In the genomic region with DNA sequence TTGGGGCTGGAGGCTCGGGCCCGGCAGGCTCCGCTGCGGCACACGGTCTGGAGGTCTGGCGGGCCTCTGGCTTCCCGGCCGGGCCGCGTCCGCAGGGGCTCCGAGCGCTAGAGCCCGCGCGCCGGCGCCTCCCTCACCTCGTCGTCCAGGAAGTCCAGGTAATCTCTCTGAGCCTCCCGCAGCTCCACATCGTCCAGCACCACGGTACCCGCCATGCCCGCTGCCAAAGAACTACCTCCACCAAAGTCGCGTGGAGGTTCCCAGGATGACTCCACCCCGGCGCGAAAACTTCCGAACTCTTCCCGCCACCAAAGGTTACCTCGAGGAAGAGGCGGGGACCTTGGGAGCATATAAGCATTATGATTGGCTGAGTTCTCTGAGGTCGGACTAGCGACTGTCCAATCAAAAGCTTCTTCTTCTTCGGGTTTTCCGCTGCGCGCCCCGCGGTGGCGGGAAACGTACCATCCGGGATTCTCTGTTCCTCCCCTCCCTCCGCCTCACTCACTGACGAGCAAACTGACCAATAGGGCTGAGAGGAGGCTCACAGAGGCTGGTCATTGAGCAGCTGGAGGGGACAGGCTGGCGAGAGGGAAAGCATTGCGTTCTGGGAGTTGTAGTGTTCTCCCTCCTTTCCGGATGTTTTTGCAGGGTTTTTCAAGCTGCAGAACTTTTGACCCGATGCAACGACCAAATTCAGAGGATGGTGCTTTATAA, we compare ENCODE assay signal across 1 cellular context.
A peak's percentile ranks its signal among the peaks of the same experiment; 100 is the strongest.
TF ChIP-seq lines count a peak whose summit lies in the region.

Gene MCM3 (minus strand): TSS at position 283 of the 714 bp plus-strand sequence. CDS start 68 bp downstream, at position 215.

TF ChIP-seq in K562, 482 proteins besides CTCF, POLR2A, EP300 and RAD21 (continued from another document and continues in another):
- TF ChIP-seq THRA (IDR thresholded peaks at IDR 0.05) (no peak), KDM2B (CRISPR knock-in tag; IDR thresholded peaks at IDR 0.05) (no peak), KDM1A (IDR thresholded peaks at IDR 0.05) (no peak), TEAD4 (IDR thresholded peaks at IDR 0.05; ENCODE audit: low read length) (no peak; the same call in 1 of the 2 replicates), TEAD4 (CRISPR knock-in tag; IDR thresholded peaks at IDR 0.05; ENCODE audit: borderline replicate concordance) (no peak), ZBTB34 (CRISPR knock-in tag; IDR thresholded peaks at IDR 0.05) (no peak), E2F4 (CRISPR knock-in tag; IDR thresholded peaks at IDR 0.05; ENCODE audit: low read depth) (peak; percentile 95), BMI1 (IDR thresholded peaks at IDR 0.05; ENCODE audit: low read length) (no peak), ZNF77 (CRISPR knock-in tag; IDR thresholded peaks at IDR 0.05) (no peak), GATA2 (CRISPR knock-in tag; IDR thresholded peaks at IDR 0.05) (no peak), ZBTB7A (IDR thresholded peaks at IDR 0.05; ENCODE audit: borderline replicate concordance, control insufficient read depth, low read depth, low read length) (no peak), GABPB2 (CRISPR knock-in tag; conservative IDR thresholded peaks at IDR 0.05) (no peak), HDAC1 (IDR thresholded peaks at IDR 0.05) (peak in 1 of 2 experiments; percentile 92; a peak in 2 of 4 replicates), SREBF1 (IDR thresholded peaks at IDR 0.05; ENCODE audit: borderline replicate concordance, low read depth, low read length) (no peak), AFF4 (CRISPR knock-in tag; IDR thresholded peaks at IDR 0.05) (peak; percentile 62; the same call in 1 of the 2 replicates), IFI16 (CRISPR knock-in tag; IDR thresholded peaks at IDR 0.05) (no peak), SP2 (IDR thresholded peaks at IDR 0.05; ENCODE audit: extremely low read depth, low read depth, low read length, poor library complexity, severe bottlenecking) (peak; percentile 58), SREBF2 (CRISPR knock-in tag; IDR thresholded peaks at IDR 0.05) (no peak), ZNF444 (CRISPR knock-in tag; IDR thresholded peaks at IDR 0.05) (no peak), ZFPM2 (CRISPR knock-in tag; IDR thresholded peaks at IDR 0.05) (no peak), TCF7 (IDR thresholded peaks at IDR 0.05; ENCODE audit: borderline replicate concordance) (no peak), TAF7 (tag; IDR thresholded peaks at IDR 0.05) (no peak), RHOXF2B (CRISPR knock-in tag; conservative IDR thresholded peaks at IDR 0.05) (no peak), CBX2 (IDR thresholded peaks at IDR 0.05; ENCODE audit: insufficient read depth, low read length, poor library complexity, severe bottlenecking) (no peak), IRF1 (CRISPR knock-in tag; IDR thresholded peaks at IDR 0.05; ENCODE audit: borderline replicate concordance) (0 out of 2 replicates have a peak, but pooled peaks have one; percentile 76), DIDO1 (tag; IDR thresholded peaks at IDR 0.05; ENCODE audit: low read depth) (0 out of 2 replicates have a peak, but pooled peaks have one; percentile 53), ZNF408 (CRISPR knock-in tag; IDR thresholded peaks at IDR 0.05; ENCODE audit: low read depth) (no peak), CSDE1 (IDR thresholded peaks at IDR 0.05) (no peak), ZNF311 (CRISPR knock-in tag; IDR thresholded peaks at IDR 0.05) (no peak), SLC30A9 (CRISPR knock-in tag; IDR thresholded peaks at IDR 0.05) (no peak), MIER1 (IDR thresholded peaks at IDR 0.05; ENCODE audit: low read depth) (no peak), MEF2A (IDR thresholded peaks at IDR 0.05; ENCODE audit: control insufficient read depth, low read depth, low read length) (no peak), NFXL1 (CRISPR knock-in tag; IDR thresholded peaks at IDR 0.05) (no peak), SNAPC5 (CRISPR knock-in tag; IDR thresholded peaks at IDR 0.05) (no peak), JUN (IDR thresholded peaks at IDR 0.05; ENCODE audit: borderline replicate concordance, low read depth, low read length) (0 out of 2 replicates have a peak, but pooled peaks have one; percentile 17), JUN (CRISPR knock-in tag; IDR thresholded peaks at IDR 0.05; ENCODE audit: borderline replicate concordance) (no peak), ZNF23 (CRISPR knock-in tag; IDR thresholded peaks at IDR 0.05) (no peak), TAL1 (IDR thresholded peaks at IDR 0.05) (no peak)
- TF ChIP-seq, protein P1, sequence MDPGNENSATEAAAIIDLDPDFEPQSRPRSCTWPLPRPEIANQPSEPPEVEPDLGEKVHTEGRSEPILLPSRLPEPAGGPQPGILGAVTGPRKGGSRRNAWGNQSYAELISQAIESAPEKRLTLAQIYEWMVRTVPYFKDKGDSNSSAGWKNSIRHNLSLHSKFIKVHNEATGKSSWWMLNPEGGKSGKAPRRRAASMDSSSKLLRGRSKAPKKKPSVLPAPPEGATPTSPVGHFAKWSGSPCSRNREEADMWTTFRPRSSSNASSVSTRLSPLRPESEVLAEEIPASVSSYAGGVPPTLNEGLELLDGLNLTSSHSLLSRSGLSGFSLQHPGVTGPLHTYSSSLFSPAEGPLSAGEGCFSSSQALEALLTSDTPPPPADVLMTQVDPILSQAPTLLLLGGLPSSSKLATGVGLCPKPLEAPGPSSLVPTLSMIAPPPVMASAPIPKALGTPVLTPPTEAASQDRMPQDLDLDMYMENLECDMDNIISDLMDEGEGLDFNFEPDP (CRISPR knock-in tag; IDR thresholded peaks at IDR 0.05), result no peak
- TF ChIP-seq, protein P2, sequence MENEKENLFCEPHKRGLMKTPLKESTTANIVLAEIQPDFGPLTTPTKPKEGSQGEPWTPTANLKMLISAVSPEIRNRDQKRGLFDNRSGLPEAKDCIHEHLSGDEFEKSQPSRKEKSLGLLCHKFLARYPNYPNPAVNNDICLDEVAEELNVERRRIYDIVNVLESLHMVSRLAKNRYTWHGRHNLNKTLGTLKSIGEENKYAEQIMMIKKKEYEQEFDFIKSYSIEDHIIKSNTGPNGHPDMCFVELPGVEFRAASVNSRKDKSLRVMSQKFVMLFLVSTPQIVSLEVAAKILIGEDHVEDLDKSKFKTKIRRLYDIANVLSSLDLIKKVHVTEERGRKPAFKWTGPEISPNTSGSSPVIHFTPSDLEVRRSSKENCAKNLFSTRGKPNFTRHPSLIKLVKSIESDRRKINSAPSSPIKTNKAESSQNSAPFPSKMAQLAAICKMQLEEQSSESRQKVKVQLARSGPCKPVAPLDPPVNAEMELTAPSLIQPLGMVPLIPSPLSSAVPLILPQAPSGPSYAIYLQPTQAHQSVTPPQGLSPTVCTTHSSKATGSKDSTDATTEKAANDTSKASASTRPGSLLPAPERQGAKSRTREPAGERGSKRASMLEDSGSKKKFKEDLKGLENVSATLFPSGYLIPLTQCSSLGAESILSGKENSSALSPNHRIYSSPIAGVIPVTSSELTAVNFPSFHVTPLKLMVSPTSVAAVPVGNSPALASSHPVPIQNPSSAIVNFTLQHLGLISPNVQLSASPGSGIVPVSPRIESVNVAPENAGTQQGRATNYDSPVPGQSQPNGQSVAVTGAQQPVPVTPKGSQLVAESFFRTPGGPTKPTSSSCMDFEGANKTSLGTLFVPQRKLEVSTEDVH (IDR thresholded peaks at IDR 0.05; ENCODE audit: low read depth, partially characterized antibody), result peak; percentile 100
- TF ChIP-seq, protein P3, sequence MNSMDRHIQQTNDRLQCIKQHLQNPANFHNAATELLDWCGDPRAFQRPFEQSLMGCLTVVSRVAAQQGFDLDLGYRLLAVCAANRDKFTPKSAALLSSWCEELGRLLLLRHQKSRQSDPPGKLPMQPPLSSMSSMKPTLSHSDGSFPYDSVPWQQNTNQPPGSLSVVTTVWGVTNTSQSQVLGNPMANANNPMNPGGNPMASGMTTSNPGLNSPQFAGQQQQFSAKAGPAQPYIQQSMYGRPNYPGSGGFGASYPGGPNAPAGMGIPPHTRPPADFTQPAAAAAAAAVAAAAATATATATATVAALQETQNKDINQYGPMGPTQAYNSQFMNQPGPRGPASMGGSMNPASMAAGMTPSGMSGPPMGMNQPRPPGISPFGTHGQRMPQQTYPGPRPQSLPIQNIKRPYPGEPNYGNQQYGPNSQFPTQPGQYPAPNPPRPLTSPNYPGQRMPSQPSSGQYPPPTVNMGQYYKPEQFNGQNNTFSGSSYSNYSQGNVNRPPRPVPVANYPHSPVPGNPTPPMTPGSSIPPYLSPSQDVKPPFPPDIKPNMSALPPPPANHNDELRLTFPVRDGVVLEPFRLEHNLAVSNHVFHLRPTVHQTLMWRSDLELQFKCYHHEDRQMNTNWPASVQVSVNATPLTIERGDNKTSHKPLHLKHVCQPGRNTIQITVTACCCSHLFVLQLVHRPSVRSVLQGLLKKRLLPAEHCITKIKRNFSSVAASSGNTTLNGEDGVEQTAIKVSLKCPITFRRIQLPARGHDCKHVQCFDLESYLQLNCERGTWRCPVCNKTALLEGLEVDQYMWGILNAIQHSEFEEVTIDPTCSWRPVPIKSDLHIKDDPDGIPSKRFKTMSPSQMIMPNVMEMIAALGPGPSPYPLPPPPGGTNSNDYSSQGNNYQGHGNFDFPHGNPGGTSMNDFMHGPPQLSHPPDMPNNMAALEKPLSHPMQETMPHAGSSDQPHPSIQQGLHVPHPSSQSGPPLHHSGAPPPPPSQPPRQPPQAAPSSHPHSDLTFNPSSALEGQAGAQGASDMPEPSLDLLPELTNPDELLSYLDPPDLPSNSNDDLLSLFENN (IDR thresholded peaks at IDR 0.05; ENCODE audit: low read depth in 2 of 2, low read length in 2 of 2), result peak in 1 of 2 experiments; percentile 5; a peak in 1 of 4 replicates
- TF ChIP-seq, protein P4, sequence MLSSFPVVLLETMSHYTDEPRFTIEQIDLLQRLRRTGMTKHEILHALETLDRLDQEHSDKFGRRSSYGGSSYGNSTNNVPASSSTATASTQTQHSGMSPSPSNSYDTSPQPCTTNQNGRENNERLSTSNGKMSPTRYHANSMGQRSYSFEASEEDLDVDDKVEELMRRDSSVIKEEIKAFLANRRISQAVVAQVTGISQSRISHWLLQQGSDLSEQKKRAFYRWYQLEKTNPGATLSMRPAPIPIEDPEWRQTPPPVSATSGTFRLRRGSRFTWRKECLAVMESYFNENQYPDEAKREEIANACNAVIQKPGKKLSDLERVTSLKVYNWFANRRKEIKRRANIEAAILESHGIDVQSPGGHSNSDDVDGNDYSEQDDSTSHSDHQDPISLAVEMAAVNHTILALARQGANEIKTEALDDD (IDR thresholded peaks at IDR 0.05), result no peak
